Comparison of ENCODE assay signal across 14 cellular contexts in genomic region chr9:127629468-127630081, GRCh38. TPM values are rescaled to one million over a fixed set of nuclear protein-coding genes. Genes with fewer than 3 reads are reported as not detected.
DNase-seq lines count a peak whose midpoint lies in the region; ATAC-seq and TF ChIP-seq lines count a peak whose summit lies in the region.
"Had no signal": no experiment of that assay in that cellular context is flagged by ENCODE, and none has a peak within 500 bp of the region (broad histone marks: within the 10 kb centered on the region; RNA-seq: fewer than 3 reads in every experiment).

No MANE protein-coding gene starts in this region.

- no peak overlapping the region for H3K4me2 ChIP-seq in IMR-90 (ENCODE audit: low read depth, low read length)

- no peak overlapping the region for H3K56ac ChIP-seq in IMR-90 (ENCODE audit: extremely low read depth, insufficient read depth, low read length)

- H3K4me1 ChIP-seq in IMR-90 (ENCODE audit: control insufficient read depth, insufficient read depth, low read length): peaks cover 9% of the 10 kb centered on the region
- peaks cover 0 to 15% (median 0%) of the 10 kb centered on the region in 4 donors for H3K4me1 ChIP-seq in Peyer's patch

- CTCF ChIA-PET in IMR-90 (lab: Yijun Ruan, JAX): no interaction called here

- no peak overlapping the region for H4K8ac ChIP-seq in IMR-90 (ENCODE audit: low read depth in 2 of 2, low read length in 2 of 2)

- peak; percentile 48; the same call in 1 of the 2 replicates for ATAC-seq in IMR-90 (ENCODE audit: low read depth)
- ATAC-seq: effector memory CD8-positive, alpha-beta T cell had no signal

- H3K9ac ChIP-seq in IMR-90 (ENCODE audit: low read depth, low read length): no peak overlapping the region

- H2BK20ac ChIP-seq in IMR-90 (ENCODE audit: low read depth, low read length): no peak overlapping the region

- H3K9me3 ChIP-seq in IMR-90 (ENCODE audit: control insufficient read depth, insufficient read depth, low read length): no peaks in the 10 kb centered on the region
- H3K9me3 ChIP-seq in Peyer's patch: no peaks in the 10 kb centered on the region

- H3K14ac ChIP-seq in IMR-90 (replicated peaks; ENCODE audit: low read depth, low read length): no peak overlapping the region

- H3K36me3 ChIP-seq in IMR-90 (ENCODE audit: control insufficient read depth, insufficient read depth, low read length) (peaks cover 2% of the 10 kb centered on the region; the same call in 1 of the 2 replicates), Peyer's patch (no peaks in the 10 kb centered on the region)

- peaks cover 18% of the 10 kb centered on the region for H4K20me1 ChIP-seq in IMR-90 (ENCODE audit: insufficient read depth, low read length)

- in situ Hi-C loops in IMR-90 (cut with MboI; ENCODE audit: low sequenced_read_pairs): no loop called here

- no peaks in the 10 kb centered on the region for H3K9me3 Mint-ChIP-seq in mesothelial cell of epicardium
- H3K9me3 Mint-ChIP-seq: CD8-positive, alpha-beta memory T cell; effector memory CD8-positive, alpha-beta T cell had no signal

- no peaks in the 10 kb centered on the region for H3K27me3 Mint-ChIP-seq in mesothelial cell of epicardium (ENCODE audit: low read depth)

- H3K27me3 ChIP-seq in IMR-90 (ENCODE audit: control insufficient read depth, insufficient read depth, low read length) (no peaks in the 10 kb centered on the region), Peyer's patch (no peaks in the 10 kb centered on the region)

- H3K9me1 ChIP-seq in IMR-90 (ENCODE audit: insufficient read depth, low read length): peaks cover 8% of the 10 kb centered on the region; the same call in 1 of the 2 replicates

- peaks cover 38% of the 10 kb centered on the region for H3K4me1 Mint-ChIP-seq in mesothelial cell of epicardium

- H3K27ac ChIP-seq in IMR-90 (ENCODE audit: insufficient read depth, low read length): no peak overlapping the region
- H3K27ac ChIP-seq in Peyer's patch: no peak overlapping the region

- dilution Hi-C loops in IMR-90 (cut with HindIII; ENCODE audit: low sequenced_read_pairs, unreplicated experiment): no loop called here

- peaks cover 20 to 31% of the 10 kb centered on the region in 2 experiments for H3K79me1 ChIP-seq in IMR-90 (ENCODE audit: low read depth in 1 of 2, low read length in 2 of 2)

- peak overlapping the region; percentile 65 for H3K27ac Mint-ChIP-seq in mesothelial cell of epicardium

- H2AK5ac ChIP-seq in IMR-90 (ENCODE audit: low read depth, low read length): no peak overlapping the region

- H2BK5ac ChIP-seq in IMR-90 (ENCODE audit: low read depth, low read length, poor library complexity, severe bottlenecking): no peak overlapping the region

- H2BK15ac ChIP-seq in IMR-90 (ENCODE audit: low read depth, low read length): no peak overlapping the region

- peak overlapping the region; percentile 72 for H2AK9ac ChIP-seq in IMR-90 (replicated peaks; ENCODE audit: low read depth, low read length, poor library complexity)

- H3K4ac ChIP-seq in IMR-90 (ENCODE audit: low read depth, low read length): no peak overlapping the region

- 94% methylated on average over 4 of the region's 8 CpGs; no CpG with 5 or more reads in 1 of the 2 experiments for WGBS in IMR-90 (ENCODE audit: extremely low coverage in 2 of 2, insufficient read length in 1 of 2), 2 experiments

- TF ChIP-seq CTCF in IMR-90 (conservative IDR thresholded peaks at IDR 0.05; ENCODE audit: low read depth, low read length) (peak; percentile 15; the same call in 1 of the 2 replicates), epithelial cell of esophagus (IDR thresholded peaks at IDR 0.05; ENCODE audit: insufficient read depth, low read depth, low read length, missing control alignments) (peak; percentile 28), mesothelial cell of epicardium (IDR thresholded peaks at IDR 0.05; ENCODE audit: unreplicated experiment) (no peak), Peyer's patch (IDR thresholded peaks at IDR 0.05) (no peak)

- no peak overlapping the region for H4K91ac ChIP-seq in IMR-90 (ENCODE audit: insufficient read depth, low read depth, low read length)

- POLR2A ChIA-PET in IMR-90 (lab: Charles Lee; ENCODE audit: unreplicated experiment): no interaction called here

- no TSS peak for BruUV-seq in IMR-90 (replicated peaks; lab: Mats Ljungman, UMichigan)

- H3K23ac ChIP-seq in IMR-90 (ENCODE audit: low read depth, low read length): no peak overlapping the region

- H3K18ac ChIP-seq in IMR-90 (ENCODE audit: low read depth, low read length): no peak overlapping the region

- DNase-seq in CD1c-positive myeloid dendritic cell (ENCODE audit: extremely low spot score) (peak; percentile 16), IMR-90 (peak; percentile 35), epithelial cell of esophagus (ENCODE audit: low read depth) (peak; percentile 43), mesothelial cell of epicardium (ENCODE audit: low spot score in 2 of 2, unreplicated experiment in 2 of 2) (no peak), KG1 (lab: John Stamatoyannopoulos, UW) (no peak), middle frontal gyrus (ENCODE audit: extremely low spot score, low spot score) (no peak), Peyer's patch (no peak)
- no peak for DNase-seq in central memory CD4-positive, alpha-beta T cell
- DNase-seq: activated CD4-positive, alpha-beta T cell treated with anti-CD3 and anti-CD28 coated beads, Interleukin-2, amount 50 U/mL, for 4 hours; activated naive CD4-positive, alpha-beta T cell treated with Interleukin-2 at 50 U/mL for 16 hours; CD8-positive, alpha-beta memory T cell; effector memory CD8-positive, alpha-beta T cell; hypothalamus; NCI-H187 had no signal

- H3K36me3 Mint-ChIP-seq in mesothelial cell of epicardium: peaks cover 10% of the 10 kb centered on the region

- TF ChIP-seq POLR2A in IMR-90 (IDR thresholded peaks at IDR 0.05; ENCODE audit: low read depth, low read length): no peak
- TF ChIP-seq POLR2A in Peyer's patch (IDR thresholded peaks at IDR 0.05): no peak

- 0 out of 2 replicates have a peak, but pooled peaks have one; percentile 14 for TF ChIP-seq RAD21 in IMR-90 (IDR thresholded peaks at IDR 0.05; ENCODE audit: low read length)

- H4K5ac ChIP-seq in IMR-90 (ENCODE audit: low read depth, low read length): no peak overlapping the region

- no peak overlapping the region for H3K4me3 Mint-ChIP-seq in mesothelial cell of epicardium
- H3K4me3 Mint-ChIP-seq: CD8-positive, alpha-beta memory T cell; effector memory CD8-positive, alpha-beta T cell had no signal

- intact Hi-C loops in IMR-90 (cut with micrococcal nuclease): no loop called here

- H2AFZ ChIP-seq in IMR-90 (replicated peaks; ENCODE audit: low read length, poor library complexity): peak overlapping the region; percentile 18

- H2BK120ac ChIP-seq in IMR-90 (ENCODE audit: low read depth, low read length): no peak overlapping the region

- H3K4me3 ChIP-seq in IMR-90 (ENCODE audit: insufficient read depth, low read depth, low read length): no peak overlapping the region
- no peak overlapping the region for H3K4me3 ChIP-seq in epithelial cell of esophagus (ENCODE audit: low read length)
- no peak overlapping the region for H3K4me3 ChIP-seq in Peyer's patch

TF ChIP-seq in IMR-90, 13 proteins besides CTCF, POLR2A, EP300 and RAD21:
- peak; percentile 16; the same call in 1 of the 2 replicates for TF ChIP-seq SMC3 (IDR thresholded peaks at IDR 0.05; ENCODE audit: low read depth, low read length)
- TF ChIP-seq CEBPB (IDR thresholded peaks at IDR 0.05; ENCODE audit: low read depth, low read length): no peak
TF ChIP-seq in IMR-90: peak in this region for 1.

RNA-seq across cellular contexts. Expression of gene STXBP1, which starts 17.5 kb away (rescaled TPM):
- 15.8 and 18.9 TPM in 2 replicates for total RNA-seq in IMR-90 (2012; rRNA removed)
- 21.7 and 22.6 TPM in 2 replicates for polyA plus RNA-seq in IMR-90 (2012; rRNA removed)
- 17.5 and 24.5 TPM in 2 replicates for polyA plus RNA-seq in IMR-90 (2012; cell fraction: cytosol; rRNA removed)
- 26.3 and 44.5 TPM in 2 replicates for polyA plus RNA-seq in IMR-90 (2012; cell fraction: nucleus; rRNA removed; ENCODE audit: low replicate concordance)
- 94.9 to 112 TPM (median 105 TPM) in 3 replicates for total RNA-seq in mesothelial cell of epicardium
- total RNA-seq in Peyer's patch: 10 to 100 TPM in 2 of 4 donors, 1 to 10 TPM in 2; 4.4 to 90.8 (median 12.6) TPM

Comparison
In these comparisons a context has a peak if more than half of its experiments do, and no peak if none do; other contexts are left out.
1. DNase-seq: peak in CD1c-positive myeloid dendritic cell (single experiment), IMR-90 (single experiment) and epithelial cell of esophagus (single experiment); none in mesothelial cell of epicardium (0 of 2), KG1 (single experiment), central memory CD4-positive, alpha-beta T cell (single experiment), middle frontal gyrus (single experiment) and Peyer's patch (0 of 3).
2. CTCF ChIP-seq: peak in IMR-90 (single experiment) and epithelial cell of esophagus (single experiment); none in mesothelial cell of epicardium (single experiment) and Peyer's patch (0 of 6).